8 cellular contexts compared by ENCODE assay signal in the genomic region with DNA sequence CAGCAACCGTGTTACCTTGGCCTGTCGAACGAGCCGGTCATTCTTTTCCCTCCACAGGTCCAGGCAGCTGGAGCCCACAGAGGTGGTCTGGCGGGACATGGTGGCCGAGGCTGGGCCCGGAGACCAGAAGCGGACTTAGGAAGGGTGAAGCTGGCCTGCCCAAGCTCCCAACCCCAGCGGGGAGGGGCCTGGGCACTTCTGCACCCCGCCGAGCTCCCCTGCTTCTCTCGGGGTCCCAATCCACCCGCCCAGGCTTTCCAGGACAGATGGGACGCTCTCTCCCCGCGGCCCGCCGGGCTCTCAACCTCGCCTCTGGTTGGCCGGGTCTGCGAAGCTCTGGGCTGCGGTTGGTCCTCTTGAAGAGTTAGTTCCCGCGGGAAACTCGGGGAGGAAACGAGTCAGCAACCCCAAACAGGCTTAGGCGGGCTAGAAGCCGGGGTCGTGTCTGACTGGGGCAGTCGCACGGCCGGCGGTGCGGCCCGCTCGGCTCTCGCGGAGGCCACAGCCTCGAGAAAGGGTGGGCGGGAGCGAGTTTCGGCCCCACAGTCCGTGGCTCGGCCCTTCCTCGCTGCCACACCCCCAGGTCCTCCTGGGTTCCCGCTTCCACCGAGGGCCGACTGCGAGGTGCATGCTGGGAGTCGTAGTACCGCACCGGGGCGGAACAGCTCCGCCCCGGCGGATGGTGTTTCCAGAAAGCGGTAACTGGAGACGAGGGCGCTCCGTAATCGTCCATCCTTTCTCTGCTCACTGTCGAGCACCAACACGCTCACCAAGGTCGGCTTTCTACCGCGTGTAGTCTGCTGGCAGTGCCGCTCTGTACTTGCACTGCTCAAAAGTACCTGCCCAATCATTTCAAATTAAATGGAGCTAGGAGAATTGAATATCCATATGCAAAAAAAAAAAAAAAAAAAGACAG. TPM values are rescaled to one million over a fixed set of nuclear protein-coding genes. Genes with fewer than 3 reads are reported as not detected.
DNase-seq lines count a peak whose midpoint lies in the region; ATAC-seq and TF ChIP-seq lines count a peak whose summit lies in the region.

A gene (minus strand): TSS at position 517 of the 916 bp plus-strand sequence. CDS start 418 bp downstream, at position 99.

- no peaks in the 10 kb centered on the region for H3K9me3 ChIP-seq in left ventricle myocardium inferior (replicated peaks)

- peaks cover 15% of the 10 kb centered on the region for H3K36me3 ChIP-seq in left ventricle myocardium inferior

- peaks cover 16% of the 10 kb centered on the region for H3K4me1 Mint-ChIP-seq in progenitor cell of endocrine pancreas (ENCODE audit: low read depth)

- H3K27me3 Mint-ChIP-seq in progenitor cell of endocrine pancreas, result no peaks in the 10 kb centered on the region

- peak within 1 kb of the TSS; percentile 86 for H3K27ac ChIP-seq in left ventricle myocardium inferior (replicated peaks)

- peaks cover 5% of the 10 kb centered on the region for H3K36me3 Mint-ChIP-seq in progenitor cell of endocrine pancreas (ENCODE audit: insufficient read depth)

- H3K27ac Mint-ChIP-seq in progenitor cell of endocrine pancreas, result peak within 1 kb of the TSS; percentile 93

- no peaks in the 10 kb centered on the region for H3K27me3 ChIP-seq in left ventricle myocardium inferior (ENCODE audit: low read depth)

- no peaks in the 10 kb centered on the region for H3K9me3 Mint-ChIP-seq in progenitor cell of endocrine pancreas (ENCODE audit: low read depth)

- peak; percentile 85 for ATAC-seq in HG02763 (IDR thresholded peaks at IDR 0.05; ENCODE audit: unreplicated experiment)

- DNase-seq in NCI-H1436 (lab: John Stamatoyannopoulos, UW) (peak; percentile 87), T-helper 1 cell (peak; percentile 63 to 92 (median 72)), amniotic stem cell (lab: John Stamatoyannopoulos, UW) (peak; percentile 82), left ventricle myocardium inferior (peak; percentile 93), progenitor cell of endocrine pancreas (ENCODE audit: low spot score, unreplicated experiment) (peak; percentile 71), ureter (ENCODE audit: low spot score) (peak; percentile 90)

- TF ChIP-seq CTCF in GM12875 (IDR thresholded peaks at IDR 0.05; ENCODE audit: borderline replicate concordance, insufficient read depth, low read depth, low read length), result no peak
- TF ChIP-seq CTCF in left ventricle myocardium inferior (IDR thresholded peaks at IDR 0.05; ENCODE audit: borderline replicate concordance), result no peak
- no peak for TF ChIP-seq CTCF in progenitor cell of endocrine pancreas (IDR thresholded peaks at IDR 0.05; ENCODE audit: unreplicated experiment)

- peak within 1 kb of the TSS; percentile 84 for H3K4me3 Mint-ChIP-seq in progenitor cell of endocrine pancreas (ENCODE audit: low read depth)

- intact Hi-C loops in left ventricle myocardium inferior (cut with micrococcal nuclease), result no loop called here

- peaks cover 27% of the 10 kb centered on the region for H3K4me1 ChIP-seq in left ventricle myocardium inferior

- H3K4me3 ChIP-seq in GM12875 (ENCODE audit: low read depth, low read length), result peak within 1 kb of the TSS; percentile 86
- H3K4me3 ChIP-seq in left ventricle myocardium inferior, result peak within 1 kb of the TSS; percentile 94

RNA-seq across cellular contexts. Expression of the gene that starts here (rescaled TPM):
- total RNA-seq in left ventricle myocardium inferior, result 5.6 TPM
- 64.7 and 68.7 TPM in 2 replicates for total RNA-seq in progenitor cell of endocrine pancreas
- 19.3 TPM for total RNA-seq in ureter

Comparison
In these comparisons a context has a peak if more than half of its experiments do, and no peak if none do; other contexts are left out.
1. Peak in every context shown above with its lines: DNase-seq, ATAC-seq, H3K4me3 ChIP-seq and H3K27ac ChIP-seq.